Comparison of ENCODE assay signal across 1 cellular context in genomic region chr10:80195046-80195574, GRCh38.
TF ChIP-seq lines count a peak whose summit lies in the region.

No MANE protein-coding gene starts in this region.

TF ChIP-seq in HCT116, 20 proteins besides CTCF, POLR2A, EP300 and RAD21 (continued from another document):
- TF ChIP-seq MAX (IDR thresholded peaks at IDR 0.05) (no peak), REST (IDR thresholded peaks at IDR 0.05; ENCODE audit: low read depth) (no peak), SRF (IDR thresholded peaks at IDR 0.05; ENCODE audit: low read depth) (no peak), EZH2phosphoT487 (IDR thresholded peaks at IDR 0.05; ENCODE audit: borderline replicate concordance) (no peak)
TF ChIP-seq in HCT116: peak in this region for 0.
